In genomic region chr11:73175551-73176144, GRCh38 we compare ENCODE assay signal across 19 cellular contexts. TPM values are rescaled to one million over a fixed set of nuclear protein-coding genes. Genes with fewer than 3 reads are reported as not detected.
DNase-seq lines count a peak whose midpoint lies in the region; ATAC-seq, FAIRE-seq and TF ChIP-seq lines count a peak whose summit lies in the region.
"Had no signal": no experiment of that assay in that cellular context is flagged by ENCODE, and none has a peak within 500 bp of the region (broad histone marks: within the 10 kb centered on the region; RNA-seq: fewer than 3 reads in every experiment).

No MANE protein-coding gene starts in this region.

- TF ChIP-seq CTCF in esophagus muscularis mucosa (IDR thresholded peaks at IDR 0.05), result no peak
- no peak for TF ChIP-seq CTCF in mucosa of descending colon (IDR thresholded peaks at IDR 0.05)
- no peak for TF ChIP-seq CTCF in testis (IDR thresholded peaks at IDR 0.05)

- peaks cover 32% of the 10 kb centered on the region for H3K4me1 Mint-ChIP-seq in activated CD4-positive, alpha-beta T cell treated with anti-CD3 and anti-CD28 coated beads, Interleukin-2, amount 10 ng/mL, durations not matched to agents 7 days and 5 days

- peak; percentile 56 for ATAC-seq in mucosa of descending colon
- ATAC-seq in GM21786 (IDR thresholded peaks at IDR 0.05; ENCODE audit: unreplicated experiment), result no peak
- ATAC-seq: left lung; stimulated activated naive CD8-positive, alpha-beta T cell treated with anti-CD3 and anti-CD28 coated beads, Interleukin-15, amount 100 ng/mL, for 72 hours had no signal

- no peak for TF ChIP-seq EP300 in esophagus muscularis mucosa (IDR thresholded peaks at IDR 0.05)

- H3K27me3 ChIP-seq in esophagus muscularis mucosa, result no peaks in the 10 kb centered on the region
- H3K27me3 ChIP-seq in testis, result no peaks in the 10 kb centered on the region
- H3K27me3 ChIP-seq: breast epithelium, left lung, neural progenitor cell had no signal

- H3K27ac ChIP-seq in esophagus muscularis mucosa (replicated peaks in 1 of 4) (peak overlapping the region in 3 of 4 donors; percentile 10 to 42 (median 11)), testis (peak overlapping the region; percentile 77 to 83)
- H3K27ac ChIP-seq: 22Rv1, breast epithelium, KMS-11, left lung, neural progenitor cell had no signal

- POLR2A ChIA-PET in activated CD4-positive, alpha-beta T cell treated with anti-CD3 and anti-CD28 coated beads, Interleukin-2, amount 10 ng/mL, durations not matched to agents 7 days and 5 days (lab: Charles Lee), result interaction anchor here (0.7 kb wide), 1 partner anchor 140 kb away, joined by 3 read pairs; no protein-coding TSS in a partner anchor

- CTCF ChIA-PET in activated CD4-positive, alpha-beta T cell treated with anti-CD3 and anti-CD28 coated beads, Interleukin-2, amount 10 ng/mL, durations not matched to agents 7 days and 5 days (lab: Charles Lee), result interaction anchor here (0.7 to 11.2 kb wide), 5 partner anchors 11 to 1040 kb away, joined by 3 to 113 read pairs (median 4); no protein-coding TSS in a partner anchor

- no peak for DNase-seq in activated CD4-positive, alpha-beta T cell treated with anti-CD3 and anti-CD28 coated beads, Interleukin-2, amount 10 ng/mL, durations not matched to agents 7 days and 5 days
- no peak for DNase-seq in activated CD4-positive, alpha-beta T cell treated with anti-CD3 and anti-CD28 coated beads, Interleukin-2, amount 50 U/mL, for 48 hours
- DNase-seq in esophagus muscularis mucosa (ENCODE audit: extremely low spot score) (no peak), mucosa of descending colon (no peak), testis (peak; percentile 72), H54 (ENCODE audit: insufficient read length, low spot score) (no peak), HTR-8/SVneo (ENCODE audit: insufficient read length, low spot score) (no peak)
- DNase-seq: activated naive CD4-positive, alpha-beta T cell; effector CD8-positive, alpha-beta T cell; NCI-H1417 treated with DMSO at 0.1 percent for 48 hours; stimulated activated naive CD8-positive, alpha-beta T cell treated with anti-CD3 and anti-CD28 coated beads, Interleukin-15, amount 100 ng/mL, for 72 hours had no signal

- H3K4me3 ChIP-seq in esophagus muscularis mucosa, result no peak overlapping the region
- H3K4me3 ChIP-seq in mucosa of descending colon, result no peak overlapping the region
- no peak overlapping the region for H3K4me3 ChIP-seq in testis
- H3K4me3 ChIP-seq: breast epithelium, left lung, neural progenitor cell, skin epidermis had no signal

- H3K36me3 ChIP-seq in esophagus muscularis mucosa (no peaks in the 10 kb centered on the region), mucosa of descending colon (ENCODE audit: low read depth) (no peaks in the 10 kb centered on the region), testis (ENCODE audit: low read depth, missing control alignments) (no peaks in the 10 kb centered on the region)
- H3K36me3 ChIP-seq: breast epithelium, left lung, neural progenitor cell had no signal

- intact Hi-C loops in esophagus muscularis mucosa (cut with DNase I) (loop anchor here (2.0 to 10.0 kb wide), 3 partner anchors 35 to 451 kb away; no protein-coding TSS in a partner anchor), mucosa of descending colon (cut with DNase I, micrococcal nuclease) (no loop called here), testis (cut with DNase I; ENCODE audit: low total_unique reads) (loop anchor here (5.0 kb wide), 1 partner anchor 343 kb away; no protein-coding TSS in a partner anchor)

- H3K4me1 ChIP-seq in esophagus muscularis mucosa (peaks cover 25 to 59% (median 31%) of the 10 kb centered on the region in 4 donors), mucosa of descending colon (ENCODE audit: low read depth) (peaks cover 8% of the 10 kb centered on the region), testis (peaks cover 48% of the 10 kb centered on the region)
- H3K4me1 ChIP-seq: breast epithelium had no signal

- peaks cover 5% of the 10 kb centered on the region for H3K27me3 Mint-ChIP-seq in activated CD4-positive, alpha-beta T cell treated with anti-CD3 and anti-CD28 coated beads, Interleukin-2, amount 10 ng/mL, durations not matched to agents 7 days and 5 days
- H3K27me3 Mint-ChIP-seq: stimulated activated naive CD8-positive, alpha-beta T cell treated with anti-CD3 and anti-CD28 coated beads, Interleukin-15, amount 100 ng/mL, for 72 hours had no signal

- no peaks in the 10 kb centered on the region for H3K9me3 Mint-ChIP-seq in activated CD4-positive, alpha-beta T cell treated with anti-CD3 and anti-CD28 coated beads, Interleukin-2, amount 10 ng/mL, durations not matched to agents 7 days and 5 days
- H3K9me3 Mint-ChIP-seq: neural progenitor cell; stimulated activated naive CD8-positive, alpha-beta T cell treated with anti-CD3 and anti-CD28 coated beads, Interleukin-15, amount 100 ng/mL, for 72 hours had no signal

- FAIRE-seq in H54 (lab: Jason Lieb, UNC) (no peak), HTR-8/SVneo (lab: Jason Lieb, UNC) (no peak)
- FAIRE-seq: GM12891 had no signal

- H3K9me3 ChIP-seq in esophagus muscularis mucosa (no peaks in the 10 kb centered on the region), mucosa of descending colon (no peaks in the 10 kb centered on the region), testis (no peaks in the 10 kb centered on the region)
- H3K9me3 ChIP-seq: breast epithelium, left lung had no signal

- 75% methylated on average over 5 of the region's 5 CpGs for WGBS in esophagus muscularis mucosa
- WGBS in testis, 2 donors, result 28 to 43% methylated on average over 5 of the region's 5 CpGs

- no peaks in the 10 kb centered on the region for H3K36me3 Mint-ChIP-seq in activated CD4-positive, alpha-beta T cell treated with anti-CD3 and anti-CD28 coated beads, Interleukin-2, amount 10 ng/mL, durations not matched to agents 7 days and 5 days (ENCODE audit: low read depth)
- H3K36me3 Mint-ChIP-seq: neural progenitor cell had no signal

- H3K4me3 Mint-ChIP-seq in activated CD4-positive, alpha-beta T cell treated with anti-CD3 and anti-CD28 coated beads, Interleukin-2, amount 10 ng/mL, durations not matched to agents 7 days and 5 days, result no peak overlapping the region
- H3K4me3 Mint-ChIP-seq: neural progenitor cell; stimulated activated naive CD8-positive, alpha-beta T cell treated with anti-CD3 and anti-CD28 coated beads, Interleukin-15, amount 100 ng/mL, for 72 hours had no signal

- TF ChIP-seq POLR2A in esophagus muscularis mucosa (IDR thresholded peaks at IDR 0.05; ENCODE audit: low read depth) (no peak), testis (IDR thresholded peaks at IDR 0.05) (no peak), H54 (IDR thresholded peaks at IDR 0.05; ENCODE audit: low read depth, low read length) (no peak)

- peak overlapping the region; percentile 61 for H3K27ac Mint-ChIP-seq in activated CD4-positive, alpha-beta T cell treated with anti-CD3 and anti-CD28 coated beads, Interleukin-2, amount 10 ng/mL, durations not matched to agents 7 days and 5 days

RNA-seq across cellular contexts. Expression of gene FCHSD2, which starts 33.5 kb away (rescaled TPM):
- 10 to 100 TPM; 52.8 to 57.2 TPM for total RNA-seq in activated CD4-positive, alpha-beta T cell treated with anti-CD3 and anti-CD28 coated beads, Interleukin-2, amount 10 ng/mL, durations not matched to agents 7 days and 5 days
- 10 to 100 TPM; 20.4 to 42.4 (median 26.4) TPM for total RNA-seq in esophagus muscularis mucosa
- total RNA-seq in mucosa of descending colon, result 10 to 100 TPM; 15.7 to 41.6 (median 21.6) TPM
- 10 to 100 TPM; 65.9 to 69.6 TPM for total RNA-seq in testis
- polyA plus RNA-seq in testis (ENCODE audit: insufficient read depth, low read depth, low replicate concordance), result 44.0 TPM

RNA-seq across cellular contexts. Expression of gene P2RY2, which starts 42.4 kb away (rescaled TPM):
- not detected for total RNA-seq in activated CD4-positive, alpha-beta T cell treated with anti-CD3 and anti-CD28 coated beads, Interleukin-2, amount 10 ng/mL, durations not matched to agents 7 days and 5 days
- total RNA-seq in esophagus muscularis mucosa, result under 1 TPM in 3 of 4 donors, not detected in 1; 0.32 to 0.83 (median 0.52) TPM
- 10 to 100 TPM in 2 of 3 donors, 1 to 10 TPM in 1; 7.6 to 20.6 (median 14.5) TPM for total RNA-seq in mucosa of descending colon
- total RNA-seq in testis, result 1 to 10 TPM; 2.0 to 3.6 TPM
- polyA plus RNA-seq in testis (ENCODE audit: insufficient read depth, low read depth, low replicate concordance), result 0.94 TPM

Comparison
In these comparisons a context has a peak if more than half of its experiments do, and no peak if none do; other contexts are left out.
1. intact Hi-C loops: an anchor here in esophagus muscularis mucosa (2.0 to 10.0 kb wide) and testis (5.0 kb wide); none called in mucosa of descending colon.